ENCODE assay signal across 1 cellular context in the genomic region with DNA sequence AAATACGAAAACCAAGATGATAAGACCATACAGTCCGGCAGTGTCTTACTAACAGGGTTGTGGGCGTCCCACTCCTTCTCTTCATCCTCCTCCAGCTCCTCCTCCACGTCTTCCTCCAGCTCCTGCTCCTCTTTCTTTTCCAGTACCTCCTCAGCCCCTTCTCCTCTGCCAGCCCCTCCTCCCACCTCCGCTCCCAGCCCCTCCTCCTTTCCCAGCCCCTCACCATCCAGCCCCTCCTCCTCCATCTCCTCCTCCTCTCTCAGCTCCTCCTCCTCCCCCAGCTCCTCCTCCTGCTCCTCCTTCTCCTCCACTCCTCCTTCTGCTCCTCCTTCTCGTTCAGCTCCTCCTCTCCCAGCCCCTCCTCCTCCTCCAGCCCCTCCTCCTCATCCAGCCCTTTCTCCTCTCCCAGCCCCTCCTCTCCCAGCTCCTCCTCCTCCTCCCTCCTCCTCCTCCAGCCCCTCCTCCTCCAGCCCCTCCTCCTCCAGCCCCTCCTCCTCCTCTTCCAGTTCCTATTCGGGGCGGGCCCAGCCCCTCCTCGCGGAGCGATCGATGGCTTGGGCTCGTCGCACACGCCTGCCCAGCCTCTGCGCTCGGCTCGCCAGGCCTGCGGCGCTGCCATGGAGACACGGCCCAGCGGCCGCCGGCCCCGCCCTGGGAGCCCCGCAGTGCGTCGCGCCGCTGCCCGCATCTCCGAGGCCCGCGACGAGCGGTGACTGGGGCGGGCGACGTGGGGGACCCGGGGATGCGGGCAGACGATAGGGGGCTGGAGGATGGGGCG.
A peak's percentile ranks its signal among the peaks of the same experiment; 100 is the strongest.
TF ChIP-seq lines count a peak whose summit lies in the region.

Gene BRD3OS (plus strand): TSS at position 654 of the 778 bp plus-strand sequence. CDS start 1,267 bp downstream, outside the sequence.

TF ChIP-seq in GM12878, 131 proteins besides CTCF, POLR2A, EP300 and RAD21 (continued from another document):
- TF ChIP-seq, protein P1, sequence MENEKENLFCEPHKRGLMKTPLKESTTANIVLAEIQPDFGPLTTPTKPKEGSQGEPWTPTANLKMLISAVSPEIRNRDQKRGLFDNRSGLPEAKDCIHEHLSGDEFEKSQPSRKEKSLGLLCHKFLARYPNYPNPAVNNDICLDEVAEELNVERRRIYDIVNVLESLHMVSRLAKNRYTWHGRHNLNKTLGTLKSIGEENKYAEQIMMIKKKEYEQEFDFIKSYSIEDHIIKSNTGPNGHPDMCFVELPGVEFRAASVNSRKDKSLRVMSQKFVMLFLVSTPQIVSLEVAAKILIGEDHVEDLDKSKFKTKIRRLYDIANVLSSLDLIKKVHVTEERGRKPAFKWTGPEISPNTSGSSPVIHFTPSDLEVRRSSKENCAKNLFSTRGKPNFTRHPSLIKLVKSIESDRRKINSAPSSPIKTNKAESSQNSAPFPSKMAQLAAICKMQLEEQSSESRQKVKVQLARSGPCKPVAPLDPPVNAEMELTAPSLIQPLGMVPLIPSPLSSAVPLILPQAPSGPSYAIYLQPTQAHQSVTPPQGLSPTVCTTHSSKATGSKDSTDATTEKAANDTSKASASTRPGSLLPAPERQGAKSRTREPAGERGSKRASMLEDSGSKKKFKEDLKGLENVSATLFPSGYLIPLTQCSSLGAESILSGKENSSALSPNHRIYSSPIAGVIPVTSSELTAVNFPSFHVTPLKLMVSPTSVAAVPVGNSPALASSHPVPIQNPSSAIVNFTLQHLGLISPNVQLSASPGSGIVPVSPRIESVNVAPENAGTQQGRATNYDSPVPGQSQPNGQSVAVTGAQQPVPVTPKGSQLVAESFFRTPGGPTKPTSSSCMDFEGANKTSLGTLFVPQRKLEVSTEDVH (IDR thresholded peaks at IDR 0.05; ENCODE audit: low read depth, partially characterized antibody): no peak
- TF ChIP-seq NKRF (conservative IDR thresholded peaks at IDR 0.05) (peak; percentile 88), CUX1 (IDR thresholded peaks at IDR 0.05; ENCODE audit: insufficient replicate concordance, low read depth, low read length) (peak; percentile 97), IKZF1 (conservative IDR thresholded peaks at IDR 0.05) (peak; percentile 60), NR2C1 (IDR thresholded peaks at IDR 0.05) (peak; percentile 33; the same call in 1 of the 2 replicates), ATF7 (IDR thresholded peaks at IDR 0.05; ENCODE audit: low read depth) (no peak), CREM (IDR thresholded peaks at IDR 0.05; ENCODE audit: low read depth) (peak; percentile 20; the same call in 1 of the 2 replicates), HDGF (IDR thresholded peaks at IDR 0.05) (peak; percentile 100), LARP7 (IDR thresholded peaks at IDR 0.05) (peak; percentile 69), HSF1 (IDR thresholded peaks at IDR 0.05; ENCODE audit: low read depth, low read length) (no peak), HCFC1 (IDR thresholded peaks at IDR 0.05; ENCODE audit: low read length) (peak; percentile 71), PAX5 (IDR thresholded peaks at IDR 0.05; ENCODE audit: borderline replicate concordance, low read depth, low read length) (0 out of 2 replicates have a peak, but pooled peaks have one; percentile 22), POLR2AphosphoS2 (IDR thresholded peaks at IDR 0.05; ENCODE audit: low read depth, low read length) (peak; percentile 90)
- TF ChIP-seq, protein P2, sequence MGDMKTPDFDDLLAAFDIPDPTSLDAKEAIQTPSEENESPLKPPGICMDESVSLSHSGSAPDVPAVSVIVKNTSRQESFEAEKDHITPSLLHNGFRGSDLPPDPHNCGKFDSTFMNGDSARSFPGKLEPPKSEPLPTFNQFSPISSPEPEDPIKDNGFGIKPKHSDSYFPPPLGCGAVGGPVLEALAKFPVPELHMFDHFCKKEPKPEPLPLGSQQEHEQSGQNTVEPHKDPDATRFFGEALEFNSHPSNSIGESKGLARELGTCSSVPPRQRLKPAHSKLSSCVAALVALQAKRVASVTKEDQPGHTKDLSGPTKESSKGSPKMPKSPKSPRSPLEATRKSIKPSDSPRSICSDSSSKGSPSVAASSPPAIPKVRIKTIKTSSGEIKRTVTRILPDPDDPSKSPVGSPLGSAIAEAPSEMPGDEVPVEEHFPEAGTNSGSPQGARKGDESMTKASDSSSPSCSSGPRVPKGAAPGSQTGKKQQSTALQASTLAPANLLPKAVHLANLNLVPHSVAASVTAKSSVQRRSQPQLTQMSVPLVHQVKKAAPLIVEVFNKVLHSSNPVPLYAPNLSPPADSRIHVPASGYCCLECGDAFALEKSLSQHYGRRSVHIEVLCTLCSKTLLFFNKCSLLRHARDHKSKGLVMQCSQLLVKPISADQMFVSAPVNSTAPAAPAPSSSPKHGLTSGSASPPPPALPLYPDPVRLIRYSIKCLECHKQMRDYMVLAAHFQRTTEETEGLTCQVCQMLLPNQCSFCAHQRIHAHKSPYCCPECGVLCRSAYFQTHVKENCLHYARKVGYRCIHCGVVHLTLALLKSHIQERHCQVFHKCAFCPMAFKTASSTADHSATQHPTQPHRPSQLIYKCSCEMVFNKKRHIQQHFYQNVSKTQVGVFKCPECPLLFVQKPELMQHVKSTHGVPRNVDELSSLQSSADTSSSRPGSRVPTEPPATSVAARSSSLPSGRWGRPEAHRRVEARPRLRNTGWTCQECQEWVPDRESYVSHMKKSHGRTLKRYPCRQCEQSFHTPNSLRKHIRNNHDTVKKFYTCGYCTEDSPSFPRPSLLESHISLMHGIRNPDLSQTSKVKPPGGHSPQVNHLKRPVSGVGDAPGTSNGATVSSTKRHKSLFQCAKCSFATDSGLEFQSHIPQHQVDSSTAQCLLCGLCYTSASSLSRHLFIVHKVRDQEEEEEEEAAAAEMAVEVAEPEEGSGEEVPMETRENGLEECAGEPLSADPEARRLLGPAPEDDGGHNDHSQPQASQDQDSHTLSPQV (IDR thresholded peaks at IDR 0.05): no peak
